Comparison of ENCODE assay signal across 15 cellular contexts in the genomic region with DNA sequence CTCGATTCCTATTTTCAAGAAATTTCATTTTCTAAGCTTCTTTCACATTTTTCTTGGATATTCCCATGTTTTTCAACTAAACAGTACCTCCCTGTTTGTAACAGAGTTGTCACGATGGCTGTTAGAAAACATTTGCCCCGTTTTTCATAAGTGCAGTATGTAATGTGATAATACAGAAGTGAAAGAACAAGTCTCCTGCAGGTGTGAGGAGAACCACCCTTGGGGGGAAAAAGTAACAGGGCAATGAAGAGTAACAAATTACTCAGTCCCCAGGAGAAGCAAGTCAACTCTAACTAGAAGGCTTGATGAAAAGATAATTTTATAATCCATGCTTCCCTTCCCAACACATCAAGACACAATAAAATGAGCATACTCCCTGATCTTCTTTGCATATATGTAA.
A peak's percentile ranks its signal among the peaks of the same experiment; 100 is the strongest.
DNase-seq lines count a peak whose midpoint lies in the region; ATAC-seq and TF ChIP-seq lines count a peak whose summit lies in the region.
"Had no signal": no experiment of that assay in that cellular context is flagged by ENCODE, and none has a peak within 500 bp of the region (broad histone marks: within the 10 kb centered on the region; RNA-seq: fewer than 3 reads in every experiment).

No MANE protein-coding gene starts in this region.

- no peak for TF ChIP-seq CTCF in GM13976 (IDR thresholded peaks at IDR 0.05; ENCODE audit: borderline replicate concordance, control extremely low read depth, extremely low read depth, insufficient read depth, missing control alignments)
- no peak for TF ChIP-seq CTCF in dorsolateral prefrontal cortex (IDR thresholded peaks at IDR 0.05 in 54 of 56, conservative IDR thresholded peaks at IDR 0.05 in 2 of 56; ENCODE audit: low read depth in 1 of 56, partially characterized antibody in 56 of 56)

- H3K27ac ChIP-seq in dorsolateral prefrontal cortex = no peak overlapping the region
- H3K27ac ChIP-seq: RWPE1 had no signal

- intact Hi-C loops in dorsolateral prefrontal cortex (cut with DNase I) = no loop called here

- H3K4me3 ChIP-seq in dorsolateral prefrontal cortex = no peak overlapping the region

- in situ Hi-C loops in GM13976 (cut with MboI; ENCODE audit: low sequenced_read_pairs, unreplicated experiment) = no loop called here

- no peaks in the 10 kb centered on the region for H3K27me3 ChIP-seq in dorsolateral prefrontal cortex

- peak; percentile 31 for ATAC-seq in GM19351 (IDR thresholded peaks at IDR 0.05; ENCODE audit: unreplicated experiment)
- peak; percentile 29 for ATAC-seq in HG03354 (IDR thresholded peaks at IDR 0.05; ENCODE audit: poor library complexity, severe bottlenecking, unreplicated experiment)
- no peak for ATAC-seq in GM21717 (IDR thresholded peaks at IDR 0.05; ENCODE audit: unreplicated experiment)

- DNase-seq in GM13976 (ENCODE audit: low spot score) = peak; percentile 35
- peak; percentile 70 for DNase-seq in germinal center (ENCODE audit: low spot score)
- no peak for DNase-seq in NCI-H2171 (lab: John Stamatoyannopoulos, UW)
- DNase-seq in dorsolateral prefrontal cortex = no peak
- DNase-seq: activated CD4-positive, alpha-beta T cell treated with anti-CD3 and anti-CD28 coated beads, Interleukin-2, amount 50 U/mL, for 4 hours; activated naive CD4-positive, alpha-beta T cell treated with anti-CD3 and anti-CD28 coated beads, Interleukin-2, amount 10 ng/mL, durations not matched to agents 7 days and 5 days; caudate nucleus; mesendoderm; NCI-H187; NCI-H526 treated with DMSO at 0.1 percent for 48 hours; occipital lobe had no signal

Comparison
In these comparisons a context has a peak if more than half of its experiments do, and no peak if none do; other contexts are left out.
1. DNase-seq: peak in GM13976 (single experiment) and germinal center (single experiment); none in NCI-H2171 (single experiment) and dorsolateral prefrontal cortex (0 of 10).